Comparison of ENCODE assay signal across 12 cellular contexts in the genomic region with DNA sequence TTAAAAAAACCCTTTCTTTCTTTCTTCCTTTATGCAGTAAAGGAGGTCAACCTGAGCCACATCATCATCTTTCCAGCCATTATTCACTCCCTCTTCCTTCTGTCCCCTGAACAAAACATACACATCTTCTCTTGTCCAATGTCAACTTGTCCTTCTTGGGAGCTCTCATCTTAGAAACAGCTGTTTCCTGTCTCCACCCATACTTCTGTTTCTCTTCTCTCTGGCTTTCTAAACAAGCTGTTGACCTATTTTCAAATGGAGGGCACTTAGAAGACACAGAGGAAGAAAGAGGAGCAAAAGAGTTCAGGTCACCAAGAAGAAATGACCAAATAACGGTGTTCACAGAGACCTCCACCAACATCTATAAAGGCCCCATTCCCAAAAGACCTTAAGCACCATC.
DNase-seq lines count a peak whose midpoint lies in the region; ATAC-seq and TF ChIP-seq lines count a peak whose summit lies in the region.
"Had no signal": no experiment of that assay in that cellular context is flagged by ENCODE, and none has a peak within 500 bp of the region (broad histone marks: within the 10 kb centered on the region; RNA-seq: fewer than 3 reads in every experiment).

No MANE protein-coding gene starts in this region.

- H3K9me3 Mint-ChIP-seq in activated naive CD8-positive, alpha-beta T cell treated with anti-CD3 and anti-CD28 coated beads, Interleukin-2, amount 10 ng/mL, durations not matched to agents 7 days and 5 days = no peaks in the 10 kb centered on the region
- H3K9me3 Mint-ChIP-seq in activated naive CD8-positive, alpha-beta T cell treated with anti-CD3 and anti-CD28 coated beads, Interleukin-2, amount 50 U/mL, for 24 hours = no peaks in the 10 kb centered on the region
- H3K9me3 Mint-ChIP-seq in central memory CD8-positive, alpha-beta T cell = peaks cover 5% of the 10 kb centered on the region

- no peak for ATAC-seq in activated naive CD8-positive, alpha-beta T cell treated with anti-CD3 and anti-CD28 coated beads, Interleukin-2, amount 10 ng/mL, durations not matched to agents 7 days and 5 days (ENCODE audit: low read depth)
- ATAC-seq in activated naive CD8-positive, alpha-beta T cell treated with anti-CD3 and anti-CD28 coated beads, Interleukin-2, amount 50 U/mL, for 24 hours = no peak
- no peak for ATAC-seq in central memory CD8-positive, alpha-beta T cell (replicated peaks; ENCODE audit: extremely low read depth, poor library complexity, severe bottlenecking)
- ATAC-seq in HG02610 (IDR thresholded peaks at IDR 0.05; ENCODE audit: unreplicated experiment) (no peak), GM21367 (IDR thresholded peaks at IDR 0.05; ENCODE audit: unreplicated experiment) (no peak)

- peak overlapping the region; percentile 44 for H3K4me2 ChIP-seq in Loucy (ENCODE audit: low read depth, low read length, poor library complexity, severe bottlenecking)
- H3K4me2 ChIP-seq: SK-N-SH had no signal

- H3K27ac Mint-ChIP-seq in activated naive CD8-positive, alpha-beta T cell treated with anti-CD3 and anti-CD28 coated beads, Interleukin-2, amount 10 ng/mL, durations not matched to agents 7 days and 5 days = peak overlapping the region; percentile 19
- H3K27ac Mint-ChIP-seq in activated naive CD8-positive, alpha-beta T cell treated with anti-CD3 and anti-CD28 coated beads, Interleukin-2, amount 50 U/mL, for 24 hours = no peak overlapping the region
- H3K27ac Mint-ChIP-seq in central memory CD8-positive, alpha-beta T cell (ENCODE audit: low read depth) = peak overlapping the region; percentile 5
- H3K27ac Mint-ChIP-seq: CD4-positive, CD25-positive, alpha-beta regulatory T cell had no signal

- POLR2A ChIA-PET in activated naive CD8-positive, alpha-beta T cell treated with anti-CD3 and anti-CD28 coated beads, Interleukin-2, amount 10 ng/mL, durations not matched to agents 7 days and 5 days (lab: Charles Lee) = no interaction called here

- no peaks in the 10 kb centered on the region for H3K36me3 ChIP-seq in Loucy (ENCODE audit: insufficient read depth, low read length)
- H3K36me3 ChIP-seq in SJCRH30 = no peaks in the 10 kb centered on the region

- peaks cover 38% of the 10 kb centered on the region for H3K4me1 Mint-ChIP-seq in activated naive CD8-positive, alpha-beta T cell treated with anti-CD3 and anti-CD28 coated beads, Interleukin-2, amount 10 ng/mL, durations not matched to agents 7 days and 5 days
- peaks cover 44% of the 10 kb centered on the region for H3K4me1 Mint-ChIP-seq in activated naive CD8-positive, alpha-beta T cell treated with anti-CD3 and anti-CD28 coated beads, Interleukin-2, amount 50 U/mL, for 24 hours
- H3K4me1 Mint-ChIP-seq in central memory CD8-positive, alpha-beta T cell = peaks cover 53% of the 10 kb centered on the region

- H3K4me1 ChIP-seq in Loucy (ENCODE audit: insufficient read depth, low read length, poor library complexity, severe bottlenecking) (peaks cover 55% of the 10 kb centered on the region), SJCRH30 (no peaks in the 10 kb centered on the region)

- no peaks in the 10 kb centered on the region for H3K27me3 ChIP-seq in Loucy (ENCODE audit: insufficient read depth, low read length, poor library complexity, severe bottlenecking)
- 0 out of 2 replicates have a peak, but pooled peaks cover 6% of the 10 kb centered on the region for H3K27me3 ChIP-seq in SJCRH30

- peak overlapping the region; percentile 17; the same call in 1 of the 2 replicates for H2AFZ ChIP-seq in Loucy (ENCODE audit: low read length)

- H3K9ac ChIP-seq in Loucy (ENCODE audit: low read depth, low read length, poor library complexity, severe bottlenecking) = no peak overlapping the region
- H3K9ac ChIP-seq: SK-N-SH had no signal

- H3K4me3 Mint-ChIP-seq in activated naive CD8-positive, alpha-beta T cell treated with anti-CD3 and anti-CD28 coated beads, Interleukin-2, amount 10 ng/mL, durations not matched to agents 7 days and 5 days = no peak overlapping the region
- H3K4me3 Mint-ChIP-seq in activated naive CD8-positive, alpha-beta T cell treated with anti-CD3 and anti-CD28 coated beads, Interleukin-2, amount 50 U/mL, for 24 hours = no peak overlapping the region
- H3K4me3 Mint-ChIP-seq in central memory CD8-positive, alpha-beta T cell = peak overlapping the region; percentile 3
- H3K4me3 Mint-ChIP-seq: CD4-positive, CD25-positive, alpha-beta regulatory T cell had no signal

- DNase-seq in activated naive CD8-positive, alpha-beta T cell treated with anti-CD3 and anti-CD28 coated beads, Interleukin-2, amount 10 ng/mL, durations not matched to agents 7 days and 5 days = no peak
- DNase-seq in activated naive CD8-positive, alpha-beta T cell treated with anti-CD3 and anti-CD28 coated beads, Interleukin-2, amount 50 U/mL, for 24 hours = no peak
- DNase-seq in central memory CD8-positive, alpha-beta T cell (ENCODE audit: low spot score in 2 of 2) = no peak
- DNase-seq in SJCRH30 (no peak), DMS 273 treated with DMSO at 0.1 percent for 48 hours (lab: John Stamatoyannopoulos, UW) (no peak)
- DNase-seq: NCI-H1436 treated with DMSO at 0.1 percent for 48 hours, NCI-H2081, SK-N-SH had no signal

- H3K27ac ChIP-seq in SJCRH30 = no peak overlapping the region

- TF ChIP-seq CTCF in Loucy (conservative IDR thresholded peaks at IDR 0.05; ENCODE audit: low read length) = no peak

- H3F3A ChIP-seq in Loucy (ENCODE audit: low read depth) = no peaks in the 10 kb centered on the region

- H3K27me3 Mint-ChIP-seq in activated naive CD8-positive, alpha-beta T cell treated with anti-CD3 and anti-CD28 coated beads, Interleukin-2, amount 10 ng/mL, durations not matched to agents 7 days and 5 days = no peaks in the 10 kb centered on the region
- no peaks in the 10 kb centered on the region for H3K27me3 Mint-ChIP-seq in activated naive CD8-positive, alpha-beta T cell treated with anti-CD3 and anti-CD28 coated beads, Interleukin-2, amount 50 U/mL, for 24 hours
- no peaks in the 10 kb centered on the region for H3K27me3 Mint-ChIP-seq in central memory CD8-positive, alpha-beta T cell

- no peaks in the 10 kb centered on the region for H3K9me2 ChIP-seq in Loucy (replicated peaks; ENCODE audit: low read depth, low read length)
- H3K9me2 ChIP-seq: SK-N-SH had no signal

- H3K36me3 Mint-ChIP-seq in activated naive CD8-positive, alpha-beta T cell treated with anti-CD3 and anti-CD28 coated beads, Interleukin-2, amount 10 ng/mL, durations not matched to agents 7 days and 5 days = peaks cover 17% of the 10 kb centered on the region
- no peaks in the 10 kb centered on the region for H3K36me3 Mint-ChIP-seq in activated naive CD8-positive, alpha-beta T cell treated with anti-CD3 and anti-CD28 coated beads, Interleukin-2, amount 50 U/mL, for 24 hours (ENCODE audit: low read depth)
- H3K36me3 Mint-ChIP-seq in central memory CD8-positive, alpha-beta T cell (ENCODE audit: insufficient read depth) = peaks cover 2% of the 10 kb centered on the region
- H3K36me3 Mint-ChIP-seq: CD4-positive, CD25-positive, alpha-beta regulatory T cell had no signal

- H4K20me1 ChIP-seq in Loucy (ENCODE audit: insufficient read depth, low read length, poor library complexity, severe bottlenecking) = no peaks in the 10 kb centered on the region

- H3K4me3 ChIP-seq in Loucy (ENCODE audit: low read length, poor library complexity, severe bottlenecking) (peak overlapping the region; percentile 3), SJCRH30 (no peak overlapping the region)

- no peaks in the 10 kb centered on the region for H3K79me2 ChIP-seq in Loucy (ENCODE audit: insufficient read depth, low read length)

- H3K9me3 ChIP-seq in Loucy (ENCODE audit: insufficient read depth, low read depth, low read length) (no peaks in the 10 kb centered on the region), SJCRH30 (replicated peaks) (no peaks in the 10 kb centered on the region)
- H3K9me3 ChIP-seq: SK-N-SH had no signal
